In the genomic region with DNA sequence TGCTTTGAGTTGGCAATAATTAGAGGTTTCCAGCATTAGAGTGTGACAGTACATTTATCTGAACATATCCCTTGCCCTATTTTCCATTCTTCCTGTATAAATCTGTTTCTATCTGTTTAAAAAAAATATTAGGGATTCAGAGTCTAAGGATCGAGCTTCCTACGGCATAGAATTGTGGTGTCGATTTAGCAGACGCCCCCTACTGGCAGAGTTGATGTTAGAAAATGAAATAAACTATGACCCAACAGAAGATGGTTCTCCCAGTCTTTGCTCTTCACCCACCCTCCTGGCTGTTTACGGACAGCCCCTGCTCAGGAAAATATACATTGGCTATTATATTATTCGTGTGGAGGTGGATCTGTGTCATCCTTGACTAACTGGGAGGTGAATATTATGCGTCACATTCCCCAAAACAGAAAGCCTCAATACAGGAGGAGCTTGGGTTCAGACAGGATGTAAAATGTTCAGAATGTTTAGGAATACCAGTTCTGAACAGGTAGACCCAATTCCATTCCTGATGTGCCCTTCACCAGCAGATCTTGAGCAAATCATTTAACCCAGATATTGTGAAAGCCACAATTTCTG, we compare ENCODE assay signal across 8 cellular contexts. TPM values are rescaled to one million over a fixed set of nuclear protein-coding genes. Genes with fewer than 3 reads are reported as not detected.
A peak's percentile ranks its signal among the peaks of the same experiment; 100 is the strongest.
DNase-seq lines count a peak whose midpoint lies in the region; ATAC-seq and TF ChIP-seq lines count a peak whose summit lies in the region.

No MANE protein-coding gene starts in this region.

- H3K4me1 ChIP-seq in NT2/D1 (ENCODE audit: insufficient read depth, insufficient read length) (no peaks in the 10 kb centered on the region), right atrium auricular region (no peaks in the 10 kb centered on the region)

- peak; percentile 79 for TF ChIP-seq CTCF in HFF-Myc (IDR thresholded peaks at IDR 0.05; ENCODE audit: low read depth, low read length, missing control alignments)
- peak; percentile 32 to 73 for TF ChIP-seq CTCF in right atrium auricular region (IDR thresholded peaks at IDR 0.05)

- no peak overlapping the region for H3K9ac ChIP-seq in NT2/D1 (ENCODE audit: insufficient read length, low read depth)

- H3K9me3 ChIP-seq in NT2/D1 (ENCODE audit: insufficient read depth, low read length): peaks cover 6% of the 10 kb centered on the region; the same call in 1 of the 2 replicates
- no peaks in the 10 kb centered on the region for H3K9me3 ChIP-seq in right atrium auricular region

- H3K27me3 ChIP-seq in NT2/D1 (ENCODE audit: insufficient read depth, insufficient read length) (no peaks in the 10 kb centered on the region), right atrium auricular region (no peaks in the 10 kb centered on the region)

- H3K4me3 ChIP-seq in HFF-Myc (replicated peaks; ENCODE audit: low read depth, low read length): no peak overlapping the region
- H3K4me3 ChIP-seq in NT2/D1 (ENCODE audit: insufficient read length, low read depth): no peak overlapping the region
- H3K4me3 ChIP-seq in right atrium auricular region: no peak overlapping the region

- no peaks in the 10 kb centered on the region for H3K36me3 ChIP-seq in NT2/D1 (ENCODE audit: insufficient read depth, insufficient read length, low read length)
- H3K36me3 ChIP-seq in right atrium auricular region: no peaks in the 10 kb centered on the region

- H3K27ac ChIP-seq in right atrium auricular region: no peak overlapping the region

- peak; percentile 71 for DNase-seq in activated effector memory CD4-positive, alpha-beta T cell treated with anti-CD3 and anti-CD28 coated beads, Interleukin-2, amount 50 U/mL, for 16 hours
- no peak for DNase-seq in activated effector memory CD4-positive, alpha-beta T cell treated with Interleukin-2 at 50 U/mL for 16 hours
- DNase-seq in HFF-Myc (ENCODE audit: extremely low read depth, low read depth): peak; percentile 14
- DNase-seq in NT2/D1 (ENCODE audit: low read depth, low spot score): peak; percentile 40
- DNase-seq in activated naive CD4-positive, alpha-beta T cell treated with anti-CD3 and anti-CD28 coated beads, Interleukin-2, amount 50 U/mL, for 16 hours: peak; percentile 23
- DNase-seq in right atrium auricular region (ENCODE audit: low spot score): no peak
- DNase-seq in stimulated activated CD4-positive, alpha-beta T cell treated with anti-CD3 and anti-CD28 coated beads, TNF-alpha, amount 100 ng/mL, for 24 hours (ENCODE audit: low read depth in 3 of 3): peak in 2 of 3 experiments; percentile 14 to 20

- no peak for ATAC-seq in GM19463 (IDR thresholded peaks at IDR 0.05; ENCODE audit: unreplicated experiment)

RNA-seq across cellular contexts. Expression of a gene that starts 10.6 kb away (rescaled TPM):
- not detected for total RNA-seq in right atrium auricular region

Comparison
In these comparisons a context has a peak if more than half of its experiments do, and no peak if none do; other contexts are left out.
1. DNase-seq: peak in activated effector memory CD4-positive, alpha-beta T cell treated with anti-CD3 and anti-CD28 coated beads, Interleukin-2, amount 50 U/mL, for 16 hours (single experiment), HFF-Myc (single experiment), NT2/D1 (single experiment), activated naive CD4-positive, alpha-beta T cell treated with anti-CD3 and anti-CD28 coated beads, Interleukin-2, amount 50 U/mL, for 16 hours (single experiment) and stimulated activated CD4-positive, alpha-beta T cell treated with anti-CD3 and anti-CD28 coated beads, TNF-alpha, amount 100 ng/mL, for 24 hours (2 of 3); none in activated effector memory CD4-positive, alpha-beta T cell treated with Interleukin-2 at 50 U/mL for 16 hours (single experiment) and right atrium auricular region (single experiment).